ENCODE assay signal across 28 cellular contexts in genomic region chr11:118164885-118165284, GRCh38. TPM values are rescaled to one million over a fixed set of nuclear protein-coding genes. Genes with fewer than 3 reads are reported as not detected.
"Had no signal": no experiment of that assay in that cellular context is flagged by ENCODE, and none has a peak within 500 bp of the region (broad histone marks: within the 10 kb centered on the region; RNA-seq: fewer than 3 reads in every experiment).

No MANE protein-coding gene starts in this region.

- H3K9me3 ChIP-seq: lower lobe of right lung, neutrophil, ovary, right atrium auricular region, right lobe of liver, tibial nerve, uterus had no signal

- H3K4me1 ChIP-seq: lower lobe of right lung, right lobe of liver, tibial nerve, uterus had no signal

- H3K4me3 ChIP-seq: lower lobe of right lung, ovary, right atrium auricular region, right lobe of liver, smooth muscle cell, tibial nerve, uterus had no signal

- H3K36me3 Mint-ChIP-seq: immature natural killer cell; naive thymus-derived CD8-positive, alpha-beta T cell; stimulated activated memory B cell treated with anti-CD40 and anti-IgM and Interleukin-4, amounts not matched to agents 10 μg/mL and 1 μg/mL and 100 μg/mL, for 72 hours; type B pancreatic cell had no signal

- H3K36me3 ChIP-seq: lower lobe of right lung, neutrophil, ovary, right atrium auricular region, right lobe of liver, uterus had no signal

- H3K27me3 ChIP-seq: ovary, right atrium auricular region, right lobe of liver, uterus had no signal

- H3K27ac ChIP-seq: lower lobe of right lung, neutrophil, ovary, right atrium auricular region, right lobe of liver, tibial nerve, uterus had no signal

- H3K27ac Mint-ChIP-seq: immature natural killer cell; naive thymus-derived CD8-positive, alpha-beta T cell; progenitor cell of endocrine pancreas; stimulated activated memory B cell treated with anti-CD40 and anti-IgM and Interleukin-4, amounts not matched to agents 10 μg/mL and 1 μg/mL and 100 μg/mL, for 72 hours; stimulated activated naive CD8-positive, alpha-beta T cell treated with anti-CD3 and anti-CD28 coated beads, Interleukin-15, amount 100 ng/mL, for 72 hours; type B pancreatic cell had no signal

- H3K4me2 ChIP-seq: smooth muscle cell had no signal

- H3K4me3 Mint-ChIP-seq: immature natural killer cell; naive thymus-derived CD8-positive, alpha-beta T cell; stimulated activated memory B cell treated with anti-CD40 and anti-IgM and Interleukin-4, amounts not matched to agents 10 μg/mL and 1 μg/mL and 100 μg/mL, for 72 hours; stimulated activated naive CD8-positive, alpha-beta T cell treated with anti-CD3 and anti-CD28 coated beads, Interleukin-15, amount 100 ng/mL, for 72 hours; type B pancreatic cell had no signal

- H3K4me1 Mint-ChIP-seq: immature natural killer cell; stimulated activated memory B cell treated with anti-CD40 and anti-IgM and Interleukin-4, amounts not matched to agents 10 μg/mL and 1 μg/mL and 100 μg/mL, for 72 hours; stimulated activated naive CD8-positive, alpha-beta T cell treated with anti-CD3 and anti-CD28 coated beads, Interleukin-15, amount 100 ng/mL, for 72 hours had no signal

- H3K9me3 Mint-ChIP-seq: immature natural killer cell; naive thymus-derived CD8-positive, alpha-beta T cell; stimulated activated memory B cell treated with anti-CD40 and anti-IgM and Interleukin-4, amounts not matched to agents 10 μg/mL and 1 μg/mL and 100 μg/mL, for 72 hours; stimulated activated naive CD8-positive, alpha-beta T cell treated with anti-CD3 and anti-CD28 coated beads, Interleukin-15, amount 100 ng/mL, for 72 hours; type B pancreatic cell had no signal

- ATAC-seq: left colon; lower lobe of right lung; naive thymus-derived CD8-positive, alpha-beta T cell; right lobe of liver; stimulated activated memory B cell treated with anti-CD40 and anti-IgM and Interleukin-4, amounts not matched to agents 10 μg/mL and 1 μg/mL and 100 μg/mL, for 72 hours; stimulated activated naive CD8-positive, alpha-beta T cell treated with anti-CD3 and anti-CD28 coated beads, Interleukin-15, amount 100 ng/mL, for 72 hours had no signal

- DNase-seq: hypothalamus; immature natural killer cell; kidney; left colon; lower lobe of right lung; mammary epithelial cell; mesenchymal stem cell; naive thymus-derived CD8-positive, alpha-beta T cell; occipital lobe; ovary; stimulated activated CD4-positive, alpha-beta T cell treated with anti-CD3 and anti-CD28 coated beads, Interleukin-1b, Interleukin-23, amount 100 ng/mL, for 48 hours; stimulated activated CD4-positive, alpha-beta T cell treated with anti-CD3 and anti-CD28 coated beads, Interleukin-2, amount 100 ng/mL, for 48 hours; stimulated activated CD4-positive, alpha-beta T cell treated with anti-CD3 and anti-CD28 coated beads, Interleukin-4, amount 100 ng/mL, for 4 hours; stimulated activated CD8-positive, alpha-beta memory T cell treated with anti-CD3 and anti-CD28 coated beads, Interleukin-4, amount 100 ng/mL, for 48 hours; stimulated activated naive CD4-positive, alpha-beta T cell treated with Interleukin-2 at 50 U/mL for 16 hours; stimulated activated naive CD8-positive, alpha-beta T cell treated with anti-CD3 and anti-CD28 coated beads, Interleukin-15, amount 100 ng/mL, for 72 hours; substantia nigra; uterus had no signal

RNA-seq across cellular contexts. Expression of gene SCN2B, which starts 11.6 kb away (rescaled TPM):
- total RNA-seq: naive thymus-derived CD8-positive, alpha-beta T cell; pulmonary artery endothelial cell; right lobe of liver had no signal
- polyA plus RNA-seq: immature natural killer cell; naive thymus-derived CD8-positive, alpha-beta T cell had no signal

RNA-seq across cellular contexts. Expression of gene SCN4B, which starts 12.3 kb away (rescaled TPM):
- total RNA-seq: naive thymus-derived CD8-positive, alpha-beta T cell; progenitor cell of endocrine pancreas; smooth muscle cell had no signal
- polyA plus RNA-seq: immature natural killer cell; naive thymus-derived CD8-positive, alpha-beta T cell; smooth muscle cell had no signal

RNA-seq across cellular contexts. Expression of gene JAML, which starts 59.9 kb away (rescaled TPM):
- total RNA-seq: mammary epithelial cell, renal cortical epithelial cell, smooth muscle cell had no signal
- polyA plus RNA-seq: mammary epithelial cell, smooth muscle cell had no signal
